Comparison of ENCODE assay signal across 8 cellular contexts in genomic region chr15:101724675-101725005, GRCh38. TPM values are rescaled to one million over a fixed set of nuclear protein-coding genes. Genes with fewer than 3 reads are reported as not detected.
DNase-seq lines count a peak whose midpoint lies in the region; ATAC-seq and TF ChIP-seq lines count a peak whose summit lies in the region.

No MANE protein-coding gene starts in this region.

- H3K4me1 Mint-ChIP-seq in activated T-cell treated with anti-CD3 and anti-CD28 coated beads, Interleukin-2, amount 50 U/mL, for 24 hours (ENCODE audit: low read depth), result peaks cover 20% of the 10 kb centered on the region
- peaks cover 16% of the 10 kb centered on the region for H3K4me1 Mint-ChIP-seq in activated T-cell treated with anti-CD3 and anti-CD28 coated beads, Interleukin-2, amount 50 U/mL, for 72 hours (ENCODE audit: low read depth)
- peaks cover 10% of the 10 kb centered on the region for H3K4me1 Mint-ChIP-seq in activated naive CD8-positive, alpha-beta T cell treated with anti-CD3 and anti-CD28 coated beads, Interleukin-2, amount 10 ng/mL, durations not matched to agents 7 days and 5 days

- H3K4me3 ChIP-seq in lower lobe of right lung (peak overlapping the region; percentile 81), thymus (ENCODE audit: low read length) (peak overlapping the region; percentile 10)

- H3K27me3 Mint-ChIP-seq in activated T-cell treated with anti-CD3 and anti-CD28 coated beads, Interleukin-2, amount 50 U/mL, for 24 hours, result no peaks in the 10 kb centered on the region
- no peaks in the 10 kb centered on the region for H3K27me3 Mint-ChIP-seq in activated T-cell treated with anti-CD3 and anti-CD28 coated beads, Interleukin-2, amount 50 U/mL, for 72 hours (ENCODE audit: low read depth)
- no peaks in the 10 kb centered on the region for H3K27me3 Mint-ChIP-seq in activated naive CD8-positive, alpha-beta T cell treated with anti-CD3 and anti-CD28 coated beads, Interleukin-2, amount 10 ng/mL, durations not matched to agents 7 days and 5 days

- no peak overlapping the region for H3K27ac Mint-ChIP-seq in activated T-cell treated with anti-CD3 and anti-CD28 coated beads, Interleukin-2, amount 50 U/mL, for 24 hours
- H3K27ac Mint-ChIP-seq in activated T-cell treated with anti-CD3 and anti-CD28 coated beads, Interleukin-2, amount 50 U/mL, for 72 hours, result no peak overlapping the region
- no peak overlapping the region for H3K27ac Mint-ChIP-seq in activated naive CD8-positive, alpha-beta T cell treated with anti-CD3 and anti-CD28 coated beads, Interleukin-2, amount 10 ng/mL, durations not matched to agents 7 days and 5 days

- H3K27ac ChIP-seq in lower lobe of right lung (peak overlapping the region; percentile 94), thymus (ENCODE audit: low read depth) (peak overlapping the region; percentile 47)

- H3K4me1 ChIP-seq in lower lobe of right lung (peaks cover 15% of the 10 kb centered on the region), thymus (ENCODE audit: control insufficient read depth, insufficient read depth, low read length) (peaks cover 5% of the 10 kb centered on the region)

- no peaks in the 10 kb centered on the region for H3K9me3 Mint-ChIP-seq in activated T-cell treated with anti-CD3 and anti-CD28 coated beads, Interleukin-2, amount 50 U/mL, for 24 hours
- H3K9me3 Mint-ChIP-seq in activated T-cell treated with anti-CD3 and anti-CD28 coated beads, Interleukin-2, amount 50 U/mL, for 72 hours, result peaks cover 2 to 3% of the 10 kb centered on the region in 2 donors
- no peaks in the 10 kb centered on the region for H3K9me3 Mint-ChIP-seq in activated naive CD8-positive, alpha-beta T cell treated with anti-CD3 and anti-CD28 coated beads, Interleukin-2, amount 10 ng/mL, durations not matched to agents 7 days and 5 days

- no peak for ATAC-seq in activated T-cell treated with anti-CD3 and anti-CD28 coated beads, Interleukin-2, amount 50 U/mL, for 72 hours (replicated peaks in 1 of 2)
- ATAC-seq in activated naive CD8-positive, alpha-beta T cell treated with anti-CD3 and anti-CD28 coated beads, Interleukin-2, amount 10 ng/mL, durations not matched to agents 7 days and 5 days (ENCODE audit: low read depth), result no peak
- ATAC-seq in lower lobe of right lung (no peak), GM18498 (IDR thresholded peaks at IDR 0.05; ENCODE audit: unreplicated experiment) (no peak)

- no peak for DNase-seq in activated T-cell treated with anti-CD3 and anti-CD28 coated beads, Interleukin-2, amount 50 U/mL, for 24 hours
- DNase-seq in activated T-cell treated with anti-CD3 and anti-CD28 coated beads, Interleukin-2, amount 50 U/mL, for 72 hours, result no peak
- no peak for DNase-seq in activated naive CD8-positive, alpha-beta T cell treated with anti-CD3 and anti-CD28 coated beads, Interleukin-2, amount 10 ng/mL, durations not matched to agents 7 days and 5 days
- no peak for DNase-seq in lower lobe of right lung
- no peak for DNase-seq in NCI-H446 (lab: John Stamatoyannopoulos, UW)
- no peak for DNase-seq in LoVo (ENCODE audit: low spot score)

- WGBS in thymus, result 37% methylated on average over 8 of the region's 8 CpGs

- H3K36me3 Mint-ChIP-seq in activated T-cell treated with anti-CD3 and anti-CD28 coated beads, Interleukin-2, amount 50 U/mL, for 24 hours (ENCODE audit: low read depth), result peaks cover 32% of the 10 kb centered on the region
- H3K36me3 Mint-ChIP-seq in activated T-cell treated with anti-CD3 and anti-CD28 coated beads, Interleukin-2, amount 50 U/mL, for 72 hours (ENCODE audit: insufficient read depth in 2 of 2), result peaks cover 11 to 19% of the 10 kb centered on the region in 2 donors
- H3K36me3 Mint-ChIP-seq in activated naive CD8-positive, alpha-beta T cell treated with anti-CD3 and anti-CD28 coated beads, Interleukin-2, amount 10 ng/mL, durations not matched to agents 7 days and 5 days, result peaks cover 19% of the 10 kb centered on the region

- H3K27me3 ChIP-seq in lower lobe of right lung (ENCODE audit: low read depth) (no peaks in the 10 kb centered on the region), thymus (ENCODE audit: control insufficient read depth, insufficient read depth) (no peaks in the 10 kb centered on the region)

- no peak for TF ChIP-seq CTCF in lower lobe of right lung (IDR thresholded peaks at IDR 0.05)

- POLR2A ChIA-PET in activated naive CD8-positive, alpha-beta T cell treated with anti-CD3 and anti-CD28 coated beads, Interleukin-2, amount 10 ng/mL, durations not matched to agents 7 days and 5 days (lab: Charles Lee), result interaction anchor here (1.0 to 2.0 kb wide), 3 partner anchors 11 to 430 kb away, joined by 3 to 9 read pairs (median 5); partner anchors contain the start of gene SNRPA1

- H3K36me3 ChIP-seq in lower lobe of right lung (peaks cover 23% of the 10 kb centered on the region), thymus (ENCODE audit: control insufficient read depth, insufficient read depth) (peaks cover 13% of the 10 kb centered on the region)

- H3K9me3 ChIP-seq in lower lobe of right lung, result no peaks in the 10 kb centered on the region
- H3K9me3 ChIP-seq in thymus (ENCODE audit: control insufficient read depth), result no peaks in the 10 kb centered on the region

- H3K4me3 Mint-ChIP-seq in activated T-cell treated with anti-CD3 and anti-CD28 coated beads, Interleukin-2, amount 50 U/mL, for 24 hours, result peak overlapping the region; percentile 18
- peak overlapping the region in 1 of 2 donors; percentile 40 for H3K4me3 Mint-ChIP-seq in activated T-cell treated with anti-CD3 and anti-CD28 coated beads, Interleukin-2, amount 50 U/mL, for 72 hours
- H3K4me3 Mint-ChIP-seq in activated naive CD8-positive, alpha-beta T cell treated with anti-CD3 and anti-CD28 coated beads, Interleukin-2, amount 10 ng/mL, durations not matched to agents 7 days and 5 days, result peak overlapping the region; percentile 44

- intact Hi-C loops in lower lobe of right lung (cut with DNase I), result no loop called here

RNA-seq across cellular contexts. Expression of gene TARS3, which starts 0.4 kb away (rescaled TPM):
- 10 to 100 TPM; 12.6 to 14.2 TPM for total RNA-seq in activated T-cell treated with anti-CD3 and anti-CD28 coated beads, Interleukin-2, amount 50 U/mL, for 72 hours
- total RNA-seq in activated naive CD8-positive, alpha-beta T cell treated with anti-CD3 and anti-CD28 coated beads, Interleukin-2, amount 10 ng/mL, durations not matched to agents 7 days and 5 days, result 10 to 100 TPM; 13.9 to 16.9 TPM
- total RNA-seq in lower lobe of right lung, result 11.7 TPM
- polyA plus RNA-seq in thymus, result 14.6 TPM
